ENCODE assay signal across 8 cellular contexts in the genomic region with DNA sequence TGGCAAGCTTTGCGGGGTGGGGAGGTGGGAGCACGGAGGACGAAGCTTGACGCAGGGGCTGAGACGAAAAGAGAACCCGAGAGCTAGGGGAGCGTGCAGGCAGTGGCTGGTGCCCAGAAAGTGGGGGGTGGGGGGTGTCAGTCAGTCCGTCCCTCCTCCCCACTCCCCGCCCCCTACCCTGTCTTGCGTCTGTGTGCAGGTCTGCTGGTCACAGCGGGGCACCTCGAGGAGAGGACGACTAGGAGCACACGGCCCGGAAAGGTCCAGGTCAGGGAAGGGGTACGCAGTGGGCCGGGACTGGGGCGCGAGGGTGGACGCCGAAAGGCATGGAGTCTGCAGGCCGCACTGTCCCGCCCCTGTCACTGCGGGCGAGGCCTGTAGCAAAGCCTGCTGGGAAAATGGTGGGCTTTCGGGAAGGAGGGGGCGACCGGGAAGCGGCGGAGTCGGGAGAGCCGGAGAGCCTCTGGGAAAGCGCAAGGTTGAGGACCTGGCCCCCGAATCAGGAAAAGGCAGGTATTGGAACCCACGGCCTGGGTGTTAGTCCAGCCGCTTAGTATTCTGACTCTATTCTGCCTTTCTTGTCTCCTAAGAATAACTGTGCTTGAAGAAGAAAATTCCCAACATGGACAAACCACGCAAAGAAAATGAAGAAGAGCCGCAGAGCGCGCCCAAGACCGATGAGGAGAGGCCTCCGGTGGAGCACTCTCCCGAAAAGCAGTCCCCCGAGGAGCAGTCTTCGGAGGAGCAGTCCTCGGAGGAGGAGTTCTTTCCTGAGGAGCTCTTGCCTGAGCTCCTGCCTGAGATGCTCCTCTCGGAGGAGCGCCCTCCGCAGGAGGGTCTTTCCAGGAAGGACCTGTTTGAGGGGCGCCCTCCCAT. TPM values are rescaled to one million over a fixed set of nuclear protein-coding genes. Genes with fewer than 3 reads are reported as not detected.
DNase-seq lines count a peak whose midpoint lies in the region; ATAC-seq, FAIRE-seq and TF ChIP-seq lines count a peak whose summit lies in the region.

No MANE protein-coding gene starts in this region.

- H3K4me2 ChIP-seq in PC-3 (ENCODE audit: low read length) = peak overlapping the region; percentile 98

- intact Hi-C loops in PC-3 (cut with micrococcal nuclease) (loop anchor here (1.0 to 5.0 kb wide), 2 partner anchors 42 to 96 kb away; a partner anchor contains a TSS), left cardiac atrium (cut with DNase I) (loop anchor here in 1 of 2 donors (5.0 kb wide), 2 partner anchors 48 to 97 kb away; no protein-coding TSS in a partner anchor), pancreas (cut with DNase I) (no loop called here)

- DNase-seq in AG09309 (ENCODE audit: low read depth) (peak; percentile 31), HT1080 (ENCODE audit: low read depth) (peak; percentile 73), PC-3 (peak; percentile 75), amniotic stem cell (lab: John Stamatoyannopoulos, UW) (peak; percentile 35), left cardiac atrium (peak; percentile 74), pancreas (peak; percentile 57 to 77 (median 62)), T1000 (lab: John Stamatoyannopoulos, UW) (no peak)

- no peaks in the 10 kb centered on the region for H3K9me3 ChIP-seq in PC-3 (ENCODE audit: low read length)
- no peaks in the 10 kb centered on the region for H3K9me3 ChIP-seq in pancreas

- no peaks in the 10 kb centered on the region for H3F3A ChIP-seq in PC-3 (ENCODE audit: low read length, unreplicated experiment)

- no peaks in the 10 kb centered on the region for H4K20me1 ChIP-seq in PC-3 (ENCODE audit: low read length)

- in situ Hi-C loops in GM18951 (cut with MboI; ENCODE audit: low sequenced_read_pairs, unreplicated experiment) = no loop called here

- H3K27me3 ChIP-seq in PC-3 (ENCODE audit: low read length) (no peaks in the 10 kb centered on the region), pancreas (peaks cover 0 to 8% (median 0%) of the 10 kb centered on the region in 4 donors)

- BruUV-seq in PC-3 (replicated peaks; lab: Mats Ljungman, UMichigan) = TSS peak; percentile 86

- 0 to 22% methylated on average over 49 to 50 of the region's 50 CpGs for WGBS in pancreas, 2 donors

- H3K4me3 ChIP-seq in AG09309 (ENCODE audit: control insufficient read depth, low read depth, low read length) (peak overlapping the region; percentile 70), PC-3 (ENCODE audit: low read length) (peak overlapping the region; percentile 96), pancreas (peak overlapping the region; percentile 18 to 61 (median 46))

- TF ChIP-seq POLR2A in GM18951 (IDR thresholded peaks at IDR 0.05; ENCODE audit: extremely low read depth, insufficient read depth, insufficient read length) = peak; percentile 49

- peak overlapping the region; percentile 88 for H3K27ac ChIP-seq in PC-3 (ENCODE audit: low read length)
- peak overlapping the region; percentile 63 to 86 (median 74) for H3K27ac ChIP-seq in pancreas

- ATAC-seq in PC-3 (peak; percentile 80), left cardiac atrium (peak; percentile 90 to 97), pancreas (peak; percentile 83 to 91 (median 86))

- H3K9me2 ChIP-seq in PC-3 (replicated peaks; ENCODE audit: low read length) = no peaks in the 10 kb centered on the region

- peak; percentile 69 for TF ChIP-seq CTCF in AG09309 (IDR thresholded peaks at IDR 0.05; ENCODE audit: control insufficient read depth, insufficient read depth, low read depth, low read length, missing control alignments)
- peak; percentile 92 for TF ChIP-seq CTCF in PC-3 (conservative IDR thresholded peaks at IDR 0.05; ENCODE audit: low read depth, low read length)
- TF ChIP-seq CTCF in pancreas (IDR thresholded peaks at IDR 0.05) = no peak

- POLR2A ChIA-PET in PC-3 (lab: Charles Lee; ENCODE audit: unreplicated experiment) = interaction anchor here (0.6 to 1.0 kb wide), 3 partner anchors 13 to 58 kb away, joined by 3 to 14 read pairs (median 3); a partner anchor contains a TSS

- FAIRE-seq in pancreas (lab: Jason Lieb, UNC) = no peak

- H3K4me1 ChIP-seq in PC-3 (ENCODE audit: insufficient read depth, low read length) (peaks cover 19% of the 10 kb centered on the region), pancreas (peaks cover 0 to 6% (median 6%) of the 10 kb centered on the region in 3 donors)

- peaks cover 50% of the 10 kb centered on the region for H3K79me2 ChIP-seq in PC-3 (ENCODE audit: low read length)

- H3K9ac ChIP-seq in PC-3 (ENCODE audit: low read length) = peak overlapping the region; percentile 95

- peak overlapping the region; percentile 97 for H2AFZ ChIP-seq in PC-3 (ENCODE audit: low read length)

- H3K36me3 ChIP-seq in PC-3 (ENCODE audit: low read depth, low read length) = no peaks in the 10 kb centered on the region
- no peaks in the 10 kb centered on the region for H3K36me3 ChIP-seq in pancreas

- CTCF ChIA-PET in PC-3 (lab: Charles Lee) = interaction anchor here (0.6 to 1.1 kb wide), 10 partner anchors 9 to 96 kb away, joined by 3 to 8 read pairs (median 4); no protein-coding TSS in a partner anchor

RNA-seq across cellular contexts. Expression of a gene that starts 0.8 kb away (rescaled TPM):
- total RNA-seq in HT1080 (2014; rRNA removed; shearing (Covaris generic)) = 21.9 and 33.4 TPM in 2 replicates
- polyA plus RNA-seq in HT1080 (2015; cell fraction: cytosol; rRNA removed) = 20.1 and 24.3 TPM in 2 replicates
- 22.4 and 22.7 TPM in 2 replicates for polyA plus RNA-seq in HT1080 (2015; cell fraction: nucleus; rRNA removed)
- total RNA-seq in PC-3 (2014; rRNA removed) (22.8 and 26.3 TPM in 2 replicates), left cardiac atrium (10 to 100 TPM; 20.9 to 32.1 TPM), pancreas (10 to 100 TPM in 2 of 6 donors, 1 to 10 TPM in 4; 5.9 to 14.1 (median 8.8) TPM)
- polyA plus RNA-seq in pancreas = 10 to 100 TPM; 14.9 to 31.9 TPM

RNA-seq across cellular contexts. Expression of a gene that starts 21.8 kb away (rescaled TPM):
- 14.3 and 17.1 TPM in 2 replicates for total RNA-seq in HT1080 (2014; rRNA removed; shearing (Covaris generic))
- polyA plus RNA-seq in HT1080 (2015; cell fraction: cytosol; rRNA removed) = 30.9 and 38.9 TPM in 2 replicates
- polyA plus RNA-seq in HT1080 (2015; cell fraction: nucleus; rRNA removed) = 9.0 and 11.9 TPM in 2 replicates
- total RNA-seq in PC-3 (2014; rRNA removed) (18.3 and 21.1 TPM in 2 replicates), left cardiac atrium (10 to 100 TPM; 25.3 to 34.6 TPM), pancreas (10 to 100 TPM in 1 of 6 donors, 1 to 10 TPM in 5; 7.0 to 11.4 (median 8.0) TPM)
- 10 to 100 TPM; 18.9 to 40.2 TPM for polyA plus RNA-seq in pancreas

RNA-seq across cellular contexts. Expression of a gene that starts 44.2 kb away (rescaled TPM):
- 30.0 and 33.0 TPM in 2 replicates for total RNA-seq in HT1080 (2014; rRNA removed; shearing (Covaris generic))
- polyA plus RNA-seq in HT1080 (2015; cell fraction: cytosol; rRNA removed) = 43.1 and 52.5 TPM in 2 replicates
- polyA plus RNA-seq in HT1080 (2015; cell fraction: nucleus; rRNA removed) = 28.1 and 32.5 TPM in 2 replicates
- total RNA-seq in PC-3 (2014; rRNA removed) (29.8 and 40.8 TPM in 2 replicates), left cardiac atrium (10 to 100 TPM; 70.5 to 75.6 TPM), pancreas (10 to 100 TPM; 16.7 to 31.4 (median 24.7) TPM)
- 100 to 1,000 TPM in 1 of 2 donors, 10 to 100 TPM in 1; 99.7 to 132 TPM for polyA plus RNA-seq in pancreas

RNA-seq across cellular contexts. Expression of a gene that starts 57.0 kb away (rescaled TPM):
- total RNA-seq in HT1080 (2014; rRNA removed; shearing (Covaris generic)) = 397 and 471 TPM in 2 replicates
- polyA plus RNA-seq in HT1080 (2015; cell fraction: cytosol; rRNA removed) = 455 and 600 TPM in 2 replicates
- 722 and 851 TPM in 2 replicates for polyA plus RNA-seq in HT1080 (2015; cell fraction: nucleus; rRNA removed)
- total RNA-seq in PC-3 (2014; rRNA removed) = 349 and 414 TPM in 2 replicates
- total RNA-seq in left cardiac atrium = 100 to 1,000 TPM; 191 to 248 TPM
- 100 to 1,000 TPM in 4 of 6 donors, 10 to 100 TPM in 2; 83.2 to 152 (median 125) TPM for total RNA-seq in pancreas
- 100 to 1,000 TPM; 108 to 191 TPM for polyA plus RNA-seq in pancreas

Comparison
In these comparisons a context has a peak if more than half of its experiments do, and no peak if none do; other contexts are left out.
1. H3K4me3 ChIP-seq: peak in every context shown above with its lines; median percentile 96 in PC-3; 70 in AG09309; 46 in pancreas.
2. CTCF ChIP-seq: peak in AG09309 (single experiment) and PC-3 (single experiment); none in pancreas (0 of 4).
3. Peak in every context shown above with its lines, with median percentiles within 50 percentile points of each other: ATAC-seq.